13 cellular contexts compared by ENCODE assay signal in genomic region chr15:52023169-52023922, GRCh38. TPM values are rescaled to one million over a fixed set of nuclear protein-coding genes. Genes with fewer than 3 reads are reported as not detected.
A peak's percentile ranks its signal among the peaks of the same experiment; 100 is the strongest.
DNase-seq lines count a peak whose midpoint lies in the region; ATAC-seq and TF ChIP-seq lines count a peak whose summit lies in the region.
"Had no signal": no experiment of that assay in that cellular context is flagged by ENCODE, and none has a peak within 500 bp of the region (broad histone marks: within the 10 kb centered on the region; RNA-seq: fewer than 3 reads in every experiment).

No MANE protein-coding gene starts in this region.

- TF ChIP-seq CTCF in WTC11 (IDR thresholded peaks at IDR 0.05), result no peak
- no peak for TF ChIP-seq CTCF in stomach (IDR thresholded peaks at IDR 0.05)

- no peak for DNase-seq in activated T-cell treated with anti-CD3 and anti-CD28 coated beads, Interleukin-2, amount 50 U/mL, for 72 hours
- DNase-seq in activated T-cell treated with anti-CD3 and anti-CD28 coated beads for 4 hours (no peak), WTC11 (ENCODE audit: low spot score) (no peak), iris pigment epithelial cell (ENCODE audit: low read depth) (peak; percentile 6), stomach (no peak), RKO (ENCODE audit: low spot score) (no peak), D341Med (ENCODE audit: low spot score) (no peak)
- DNase-seq: islet precursor cell; NCI-H1105 treated with DMSO at 0.1 percent for 48 hours; NCI-H774; stimulated activated CD4-positive, alpha-beta T cell treated with anti-CD3 and anti-CD28 coated beads, Interleukin-2, amount 100 ng/mL, for 24 hours; substantia nigra had no signal

- H3K9me3 Mint-ChIP-seq in activated T-cell treated with anti-CD3 and anti-CD28 coated beads, Interleukin-2, amount 50 U/mL, for 72 hours, result no peaks in the 10 kb centered on the region
- H3K9me3 Mint-ChIP-seq in WTC11, result no peaks in the 10 kb centered on the region

- H3K4me3 ChIP-seq in stomach, result no peak overlapping the region

- POLR2A ChIA-PET in WTC11 (lab: Charles Lee), result interaction anchor here (0.7 to 0.9 kb wide), 3 partner anchors 11 to 56 kb away, joined by 4 to 8 read pairs (median 4); no protein-coding TSS in a partner anchor

- peak overlapping the region; percentile 88 for H3K27ac Mint-ChIP-seq in activated T-cell treated with anti-CD3 and anti-CD28 coated beads, Interleukin-2, amount 50 U/mL, for 72 hours
- peak overlapping the region; percentile 96 for H3K27ac Mint-ChIP-seq in WTC11

- intact Hi-C loops in stomach (cut with DNase I; ENCODE audit: low total_unique reads), result no loop called here

- TF ChIP-seq POLR2A in stomach (IDR thresholded peaks at IDR 0.05), result no peak

- peaks cover 0 to 3% (median 2%) of the 10 kb centered on the region in 4 donors for H3K36me3 ChIP-seq in stomach

- H3K4me3 Mint-ChIP-seq in activated T-cell treated with anti-CD3 and anti-CD28 coated beads, Interleukin-2, amount 50 U/mL, for 72 hours, result peak overlapping the region in 1 of 2 donors; percentile 75
- 0 out of 2 replicates have a peak overlapping the region, but pooled peaks have one; percentile 14 for H3K4me3 Mint-ChIP-seq in WTC11

- 88 to 97% (median 97%) methylated on average over 13 of the region's 13 CpGs for WGBS in stomach, 5 donors

- CTCF ChIA-PET in WTC11 (lab: Charles Lee), result interaction anchor here (1.8 kb wide), 1 partner anchor 55 kb away, joined by 4 read pairs; no protein-coding TSS in a partner anchor

- no peak for ATAC-seq in activated T-cell treated with anti-CD3 and anti-CD28 coated beads, Interleukin-2, amount 50 U/mL, for 72 hours (replicated peaks in 1 of 2)
- ATAC-seq in WTC11 (no peak), HG03439 (IDR thresholded peaks at IDR 0.05; ENCODE audit: unreplicated experiment) (no peak)

- peaks cover 20 to 62% (median 42%) of the 10 kb centered on the region in 4 donors for H3K4me1 ChIP-seq in stomach

- H3K27ac ChIP-seq in stomach, result peak overlapping the region in 4 of 5 donors; percentile 1 to 97 (median 94)

- H3K9me3 ChIP-seq in stomach, result no peaks in the 10 kb centered on the region

- peaks cover 38% of the 10 kb centered on the region for H3K4me1 Mint-ChIP-seq in activated T-cell treated with anti-CD3 and anti-CD28 coated beads, Interleukin-2, amount 50 U/mL, for 72 hours (ENCODE audit: low read depth)
- peaks cover 50% of the 10 kb centered on the region for H3K4me1 Mint-ChIP-seq in WTC11

- no peaks in the 10 kb centered on the region for H3K27me3 ChIP-seq in stomach

- H3K27me3 Mint-ChIP-seq in activated T-cell treated with anti-CD3 and anti-CD28 coated beads, Interleukin-2, amount 50 U/mL, for 72 hours (ENCODE audit: low read depth), result no peaks in the 10 kb centered on the region
- peaks cover 4% of the 10 kb centered on the region for H3K27me3 Mint-ChIP-seq in WTC11 (ENCODE audit: low read depth)

- H3K36me3 Mint-ChIP-seq in activated T-cell treated with anti-CD3 and anti-CD28 coated beads, Interleukin-2, amount 50 U/mL, for 72 hours (ENCODE audit: insufficient read depth in 2 of 2), result peaks cover 0 to 3% of the 10 kb centered on the region in 2 donors
- H3K36me3 Mint-ChIP-seq in WTC11, result peaks cover 2% of the 10 kb centered on the region; the same call in 1 of the 2 replicates

- TF ChIP-seq EP300 in stomach (IDR thresholded peaks at IDR 0.05), result no peak

TF ChIP-seq in WTC11, 78 proteins besides CTCF, POLR2A, EP300 and RAD21:
- no peak for TF ChIP-seq TP53 (CRISPR knock-in tag; IDR thresholded peaks at IDR 0.05)

RNA-seq across cellular contexts. Expression of gene MAPK6, which starts 4.3 kb away (rescaled TPM):
- total RNA-seq in activated T-cell treated with anti-CD3 and anti-CD28 coated beads, Interleukin-2, amount 50 U/mL, for 72 hours, result 10 to 100 TPM; 21.7 to 22.8 TPM
- total RNA-seq in WTC11 (2021), result 82.2 to 95.1 TPM (median 83.2 TPM) in 3 replicates
- 100 to 1,000 TPM in 1 of 5 donors, 10 to 100 TPM in 3, 1 to 10 TPM in 1; 2.3 to 159 (median 26.8) TPM for total RNA-seq in stomach
- polyA plus RNA-seq in stomach, result 10 to 100 TPM in 2 of 3 donors, 1 to 10 TPM in 1; 8.3 to 13.3 (median 10.1) TPM

RNA-seq across cellular contexts. Expression of gene LEO1, which starts 51.8 kb away (rescaled TPM):
- total RNA-seq in activated T-cell treated with anti-CD3 and anti-CD28 coated beads, Interleukin-2, amount 50 U/mL, for 72 hours, result 10 to 100 TPM; 21.4 to 22.7 TPM
- total RNA-seq in WTC11 (2021), result 24.9 to 28.4 TPM (median 25.0 TPM) in 3 replicates
- total RNA-seq in stomach, result 10 to 100 TPM in 3 of 5 donors, 1 to 10 TPM in 1, under 1 TPM in 1; 0.58 to 16.3 (median 10.6) TPM
- 10 to 100 TPM in 2 of 3 donors, 1 to 10 TPM in 1; 9.5 to 13.7 (median 11.8) TPM for polyA plus RNA-seq in stomach
